ENCODE assay signal across 8 cellular contexts in genomic region chrX:154980330-154981115, GRCh38. TPM values are rescaled to one million over a fixed set of nuclear protein-coding genes. Genes with fewer than 3 reads are reported as not detected.
A peak's percentile ranks its signal among the peaks of the same experiment; 100 is the strongest.
DNase-seq lines count a peak whose midpoint lies in the region; ATAC-seq lines count a peak whose summit lies in the region.

No MANE protein-coding gene starts in this region.

- H3K36me3 Mint-ChIP-seq in activated CD4-positive, alpha-beta memory T cell treated with anti-CD3 and anti-CD28 coated beads, Interleukin-2, amount 10 ng/mL, durations not matched to agents 7 days and 5 days (ENCODE audit: low read depth) = no peaks in the 10 kb centered on the region
- H3K36me3 Mint-ChIP-seq in effector memory CD8-positive, alpha-beta T cell (ENCODE audit: insufficient read depth) = peaks cover 12% of the 10 kb centered on the region

- ATAC-seq in GM19043 (IDR thresholded peaks at IDR 0.05; ENCODE audit: low read depth, unreplicated experiment) (peak; percentile 92), HG03439 (IDR thresholded peaks at IDR 0.05; ENCODE audit: unreplicated experiment) (peak; percentile 87)
- ATAC-seq in effector memory CD8-positive, alpha-beta T cell (replicated peaks) = peak; percentile 99

- peak overlapping the region; percentile 72 for H3K4me3 Mint-ChIP-seq in activated CD4-positive, alpha-beta memory T cell treated with anti-CD3 and anti-CD28 coated beads, Interleukin-2, amount 10 ng/mL, durations not matched to agents 7 days and 5 days
- H3K4me3 Mint-ChIP-seq in effector memory CD8-positive, alpha-beta T cell = peak overlapping the region; percentile 73 to 76

- no peaks in the 10 kb centered on the region for H3K9me3 Mint-ChIP-seq in activated CD4-positive, alpha-beta memory T cell treated with anti-CD3 and anti-CD28 coated beads, Interleukin-2, amount 10 ng/mL, durations not matched to agents 7 days and 5 days
- no peaks in the 10 kb centered on the region for H3K9me3 Mint-ChIP-seq in effector memory CD8-positive, alpha-beta T cell

- peaks cover 31% of the 10 kb centered on the region for H3K4me1 Mint-ChIP-seq in activated CD4-positive, alpha-beta memory T cell treated with anti-CD3 and anti-CD28 coated beads, Interleukin-2, amount 10 ng/mL, durations not matched to agents 7 days and 5 days
- H3K4me1 Mint-ChIP-seq in effector memory CD8-positive, alpha-beta T cell (ENCODE audit: low read depth in 2 of 2) = peaks cover 1 to 3% of the 10 kb centered on the region in 2 donors

- no peak overlapping the region for H3K27ac Mint-ChIP-seq in activated CD4-positive, alpha-beta memory T cell treated with anti-CD3 and anti-CD28 coated beads, Interleukin-2, amount 10 ng/mL, durations not matched to agents 7 days and 5 days
- peak overlapping the region; percentile 77 to 89 for H3K27ac Mint-ChIP-seq in effector memory CD8-positive, alpha-beta T cell

- DNase-seq in C1 segment of cervical spinal cord (lab: John Stamatoyannopoulos, UW) (peak in 11 of 14 donors; percentile 2 to 46 (median 25)), NCI-H748 (lab: John Stamatoyannopoulos, UW; ENCODE audit: unreplicated experiment) (peak; percentile 76), mucosa of gallbladder (ENCODE audit: low spot score) (peak; percentile 83)
- peak; percentile 83 for DNase-seq in activated CD4-positive, alpha-beta memory T cell treated with anti-CD3 and anti-CD28 coated beads, Interleukin-2, amount 10 ng/mL, durations not matched to agents 7 days and 5 days
- DNase-seq in effector memory CD8-positive, alpha-beta T cell = peak; percentile 70 to 82 (median 73)
- DNase-seq in stimulated activated CD8-positive, alpha-beta memory T cell treated with anti-CD3 and anti-CD28 coated beads, Interleukin-4, amount 100 ng/mL, for 24 hours (ENCODE audit: low read depth) = peak; percentile 62

- no peaks in the 10 kb centered on the region for H3K27me3 Mint-ChIP-seq in activated CD4-positive, alpha-beta memory T cell treated with anti-CD3 and anti-CD28 coated beads, Interleukin-2, amount 10 ng/mL, durations not matched to agents 7 days and 5 days
- no peaks in the 10 kb centered on the region for H3K27me3 Mint-ChIP-seq in effector memory CD8-positive, alpha-beta T cell

- POLR2A ChIA-PET in activated CD4-positive, alpha-beta memory T cell treated with anti-CD3 and anti-CD28 coated beads, Interleukin-2, amount 10 ng/mL, durations not matched to agents 7 days and 5 days (lab: Charles Lee) = interaction anchor here (1.1 kb wide), 1 partner anchor 77 kb away, joined by 4 read pairs; no protein-coding TSS in a partner anchor

- CTCF ChIA-PET in activated CD4-positive, alpha-beta memory T cell treated with anti-CD3 and anti-CD28 coated beads, Interleukin-2, amount 10 ng/mL, durations not matched to agents 7 days and 5 days (lab: Charles Lee) = interaction anchor here (0.6 to 1.6 kb wide), 10 partner anchors 13 to 168 kb away, joined by 3 to 10 read pairs (median 4); partner anchors contain the start of gene FUNDC2

RNA-seq across cellular contexts. Expression of gene F8, which starts 42.0 kb away (rescaled TPM):
- 10 to 100 TPM in 1 of 2 experiments, 1 to 10 TPM in 1; 8.9 to 10.2 TPM for total RNA-seq in activated CD4-positive, alpha-beta memory T cell treated with anti-CD3 and anti-CD28 coated beads, Interleukin-2, amount 10 ng/mL, durations not matched to agents 7 days and 5 days
- total RNA-seq in mucosa of gallbladder = 5.5 TPM

RNA-seq across cellular contexts. Expression of gene FUNDC2, which starts 46.1 kb away (rescaled TPM):
- 10 to 100 TPM; 45.7 to 49.9 TPM for total RNA-seq in activated CD4-positive, alpha-beta memory T cell treated with anti-CD3 and anti-CD28 coated beads, Interleukin-2, amount 10 ng/mL, durations not matched to agents 7 days and 5 days
- total RNA-seq in mucosa of gallbladder = 82.7 TPM

Comparison
In these comparisons a context has a peak if more than half of its experiments do, and no peak if none do; other contexts are left out.
1. Peak in every context shown above with its lines: DNase-seq and ATAC-seq.
2. DNase-seq: peak in every context shown above with its lines; median percentile 83 in activated CD4-positive, alpha-beta memory T cell treated with anti-CD3 and anti-CD28 coated beads, Interleukin-2, amount 10 ng/mL, durations not matched to agents 7 days and 5 days; 83 in mucosa of gallbladder; 76 in NCI-H748; 73 in effector memory CD8-positive, alpha-beta T cell; 62 in stimulated activated CD8-positive, alpha-beta memory T cell treated with anti-CD3 and anti-CD28 coated beads, Interleukin-4, amount 100 ng/mL, for 24 hours; 25 in C1 segment of cervical spinal cord.